ENCODE assay signal across 1 cellular context in genomic region chr1:116595065-116595840, GRCh38.
TF ChIP-seq lines count a peak whose summit lies in the region.

No MANE protein-coding gene starts in this region.

TF ChIP-seq in K562, 482 proteins besides CTCF, POLR2A, EP300 and RAD21:
- TF ChIP-seq ZNF316 (IDR thresholded peaks at IDR 0.05) (peak; percentile 54; the same call in 1 of the 2 replicates), MAFG (tag; conservative IDR thresholded peaks at IDR 0.05) (0 out of 2 replicates have a peak, but pooled peaks have one; percentile 9), RFX1 (IDR thresholded peaks at IDR 0.05) (peak; percentile 86), C11orf30 (IDR thresholded peaks at IDR 0.05; ENCODE audit: low read depth) (peak; percentile 50)
